In the genomic region with DNA sequence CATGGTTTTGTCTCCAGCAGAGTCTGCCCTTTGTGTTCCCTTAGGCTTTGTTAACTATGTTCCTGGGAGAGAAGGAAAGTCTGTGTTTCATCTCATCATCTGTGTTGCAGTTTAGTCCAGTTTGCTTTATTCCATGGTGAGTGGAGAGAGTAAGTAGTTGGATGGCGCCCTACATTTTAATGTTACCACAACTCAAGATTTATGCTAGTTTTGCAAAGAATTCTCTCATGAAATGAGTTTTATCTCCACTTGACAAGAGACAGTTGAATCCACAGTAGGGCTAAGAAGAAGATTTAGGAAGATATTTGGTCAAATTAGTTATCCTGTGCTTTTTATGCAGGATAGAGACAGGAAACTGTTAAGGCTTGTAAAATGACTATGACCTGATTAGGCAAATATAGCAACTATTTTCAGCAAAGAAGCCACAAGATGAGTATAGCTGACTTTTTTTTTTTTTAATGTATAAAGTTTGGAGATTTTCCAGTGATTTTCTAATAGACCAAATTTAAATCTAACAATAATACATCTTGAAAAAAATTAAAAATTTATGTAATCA, we compare ENCODE assay signal across 20 cellular contexts.
"Had no signal": no experiment of that assay in that cellular context is flagged by ENCODE, and none has a peak within 500 bp of the region (broad histone marks: within the 10 kb centered on the region; RNA-seq: fewer than 3 reads in every experiment).

No MANE protein-coding gene starts in this region.

- H3K27me3 Mint-ChIP-seq: stimulated activated memory B cell treated with anti-CD40 and anti-IgM and Interleukin-4, amounts not matched to agents 10 μg/mL and 1 μg/mL and 100 μg/mL, for 72 hours had no signal

- H3K4me3 ChIP-seq: adrenal gland, dorsolateral prefrontal cortex, left ventricle myocardium inferior, pancreas, right lobe of liver, thoracic aorta, upper lobe of right lung had no signal

- H3K27ac Mint-ChIP-seq: activated naive CD4-positive, alpha-beta T cell treated with anti-CD3 and anti-CD28 coated beads, Interleukin-2, amount 50 U/mL, for 72 hours; activated T-cell treated with anti-CD3 and anti-CD28 coated beads, Interleukin-2, amount 50 U/mL, for 72 hours; stimulated activated memory B cell treated with anti-CD40 and anti-IgM and Interleukin-4, amounts not matched to agents 10 μg/mL and 1 μg/mL and 100 μg/mL, for 72 hours had no signal

- H3K27ac ChIP-seq: adrenal gland, dorsolateral prefrontal cortex, epithelial cell of prostate, left ventricle myocardium inferior, neutrophil, pancreas, right lobe of liver, thoracic aorta, upper lobe of right lung had no signal

- H3K4me1 Mint-ChIP-seq: stimulated activated memory B cell treated with anti-CD40 and anti-IgM and Interleukin-4, amounts not matched to agents 10 μg/mL and 1 μg/mL and 100 μg/mL, for 72 hours had no signal

- ATAC-seq: activated naive CD4-positive, alpha-beta T cell treated with anti-CD3 and anti-CD28 coated beads, Interleukin-2, amount 50 U/mL, for 72 hours; activated T-cell treated with anti-CD3 and anti-CD28 coated beads, Interleukin-2, amount 50 U/mL, for 72 hours; pancreas; right lobe of liver; stimulated activated memory B cell treated with anti-CD40 and anti-IgM and Interleukin-4, amounts not matched to agents 10 μg/mL and 1 μg/mL and 100 μg/mL, for 72 hours; upper lobe of right lung had no signal

- H3K4me3 Mint-ChIP-seq: activated T-cell treated with anti-CD3 and anti-CD28 coated beads, Interleukin-2, amount 50 U/mL, for 72 hours; stimulated activated memory B cell treated with anti-CD40 and anti-IgM and Interleukin-4, amounts not matched to agents 10 μg/mL and 1 μg/mL and 100 μg/mL, for 72 hours had no signal

- H3K9me3 ChIP-seq: adrenal gland, left ventricle myocardium inferior, neutrophil, pancreas, right lobe of liver, thoracic aorta, upper lobe of right lung had no signal

- H3K4me1 ChIP-seq: adrenal gland had no signal

- FAIRE-seq: colon, pancreas had no signal

- H3K27me3 ChIP-seq: adrenal gland, dorsolateral prefrontal cortex, neutrophil, pancreas, right lobe of liver, upper lobe of right lung had no signal

- H3K36me3 ChIP-seq: adrenal gland, left ventricle myocardium inferior, neutrophil, pancreas, right lobe of liver, thoracic aorta, upper lobe of right lung had no signal

- DNase-seq: activated CD4-positive, alpha-beta T cell treated with anti-CD3 and anti-CD28 coated beads, Interleukin-2, amount 50 U/mL, for 1 hour; activated CD4-positive, CD25-positive, alpha-beta regulatory T cell treated with anti-CD3 and anti-CD28 coated beads, Interleukin-2, amount 50 U/mL, for 72 hours; activated gamma-delta T cell; activated T-cell treated with anti-CD3 and anti-CD28 coated beads, Interleukin-2, amount 50 U/mL, for 72 hours; adrenal gland; dorsolateral prefrontal cortex; foreskin melanocyte; left ventricle myocardium inferior; mammary epithelial cell; midbrain; pancreas; right lobe of liver; stimulated activated CD4-positive, alpha-beta T cell treated with anti-CD3 and anti-CD28 coated beads, Interleukin-4, amount 100 ng/mL, for 4 hours; upper lobe of right lung had no signal

- H3K9me3 Mint-ChIP-seq: stimulated activated memory B cell treated with anti-CD40 and anti-IgM and Interleukin-4, amounts not matched to agents 10 μg/mL and 1 μg/mL and 100 μg/mL, for 72 hours had no signal
